In the genomic region with DNA sequence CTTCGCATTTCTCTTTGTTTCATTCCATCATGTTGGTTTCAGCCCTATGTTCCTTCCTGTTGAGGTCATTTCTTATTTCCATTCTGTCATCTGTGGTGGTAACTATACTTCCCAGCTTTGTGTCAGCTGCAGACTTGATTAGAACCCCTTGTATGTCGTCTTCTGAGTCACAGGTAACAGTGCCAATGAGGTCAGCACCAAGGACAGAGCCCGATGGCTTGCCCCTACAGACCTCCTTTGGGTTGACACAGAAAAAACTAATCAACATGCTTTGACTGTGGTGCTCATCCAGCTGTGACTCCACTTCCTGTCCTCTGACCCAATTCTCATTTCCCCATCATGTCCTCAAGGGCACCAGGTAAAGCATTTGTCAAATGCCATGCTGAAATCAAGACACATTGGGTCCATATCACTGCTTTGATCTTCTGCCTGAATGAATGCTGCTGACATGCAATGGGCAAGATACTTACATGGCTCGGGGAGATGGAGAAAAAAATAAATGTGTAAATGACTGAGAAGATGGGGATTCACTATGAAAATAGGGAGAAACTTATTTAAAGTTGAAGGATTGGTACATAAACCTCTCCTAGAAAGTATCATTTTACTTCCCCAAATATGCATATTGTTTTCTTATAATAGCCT, we compare ENCODE assay signal across 9 cellular contexts. TPM values are rescaled to one million over a fixed set of nuclear protein-coding genes. Genes with fewer than 3 reads are reported as not detected.
DNase-seq lines count a peak whose midpoint lies in the region; ATAC-seq lines count a peak whose summit lies in the region.
"Had no signal": no experiment of that assay in that cellular context is flagged by ENCODE, and none has a peak within 500 bp of the region (broad histone marks: within the 10 kb centered on the region; RNA-seq: fewer than 3 reads in every experiment).

No MANE protein-coding gene starts in this region.

- CTCF ChIA-PET in activated naive CD4-positive, alpha-beta T cell treated with anti-CD3 and anti-CD28 coated beads, Interleukin-2, amount 10 ng/mL, durations not matched to agents 7 days and 5 days (lab: Charles Lee) = interaction anchor here (0.6 kb wide), 1 partner anchor 15 kb away, joined by 3 read pairs; no protein-coding TSS in a partner anchor

- no peaks in the 10 kb centered on the region for H3K36me3 Mint-ChIP-seq in activated naive CD4-positive, alpha-beta T cell treated with anti-CD3 and anti-CD28 coated beads, Interleukin-2, amount 10 ng/mL, durations not matched to agents 7 days and 5 days

- no peak overlapping the region for H3K27ac Mint-ChIP-seq in activated naive CD4-positive, alpha-beta T cell treated with anti-CD3 and anti-CD28 coated beads, Interleukin-2, amount 10 ng/mL, durations not matched to agents 7 days and 5 days

- ATAC-seq in GM18868 (IDR thresholded peaks at IDR 0.05; ENCODE audit: unreplicated experiment) = no peak

- H3K4me1 Mint-ChIP-seq in activated naive CD4-positive, alpha-beta T cell treated with anti-CD3 and anti-CD28 coated beads, Interleukin-2, amount 10 ng/mL, durations not matched to agents 7 days and 5 days = no peaks in the 10 kb centered on the region

- H3K27me3 Mint-ChIP-seq in activated naive CD4-positive, alpha-beta T cell treated with anti-CD3 and anti-CD28 coated beads, Interleukin-2, amount 10 ng/mL, durations not matched to agents 7 days and 5 days = peaks cover 23% of the 10 kb centered on the region

- H3K9me3 Mint-ChIP-seq in activated naive CD4-positive, alpha-beta T cell treated with anti-CD3 and anti-CD28 coated beads, Interleukin-2, amount 10 ng/mL, durations not matched to agents 7 days and 5 days = no peaks in the 10 kb centered on the region

- DNase-seq in activated naive CD4-positive, alpha-beta T cell treated with anti-CD3 and anti-CD28 coated beads, Interleukin-2, amount 10 ng/mL, durations not matched to agents 7 days and 5 days = peak; percentile 54
- DNase-seq in activated naive CD4-positive, alpha-beta T cell (lab: John Stamatoyannopoulos, UW) = no peak
- DNase-seq in NAMALWA (ENCODE audit: low spot score) = peak; percentile 56
- DNase-seq in dermis blood vessel endothelial cell = peak; percentile 32
- peak; percentile 7 to 9 for DNase-seq in stimulated activated CD4-positive, alpha-beta T cell treated with anti-CD3 and anti-CD28 coated beads, Interleukin-2, amount 100 ng/mL, for 48 hours
- DNase-seq in activated CD4-positive, CD25-positive, alpha-beta regulatory T cell treated with anti-CD3 and anti-CD28 coated beads, Interleukin-2, amount 50 U/mL, for 72 hours = no peak
- no peak for DNase-seq in NCI-H748 treated with DMSO at 0.1 percent for 48 hours (lab: John Stamatoyannopoulos, UW)
- DNase-seq: Peyer's patch had no signal

- H3K4me3 Mint-ChIP-seq in activated naive CD4-positive, alpha-beta T cell treated with anti-CD3 and anti-CD28 coated beads, Interleukin-2, amount 10 ng/mL, durations not matched to agents 7 days and 5 days = no peak overlapping the region

RNA-seq across cellular contexts. Expression of a gene that starts 25.6 kb away (rescaled TPM):
- total RNA-seq in dermis blood vessel endothelial cell = 0.51 and 1.3 TPM in 2 replicates

Comparison
In these comparisons a context has a peak if more than half of its experiments do, and no peak if none do; other contexts are left out.
1. DNase-seq: peak in activated naive CD4-positive, alpha-beta T cell treated with anti-CD3 and anti-CD28 coated beads, Interleukin-2, amount 10 ng/mL, durations not matched to agents 7 days and 5 days (single experiment), NAMALWA (single experiment), dermis blood vessel endothelial cell (single experiment) and stimulated activated CD4-positive, alpha-beta T cell treated with anti-CD3 and anti-CD28 coated beads, Interleukin-2, amount 100 ng/mL, for 48 hours (2 of 2); none in activated naive CD4-positive, alpha-beta T cell (0 of 4), activated CD4-positive, CD25-positive, alpha-beta regulatory T cell treated with anti-CD3 and anti-CD28 coated beads, Interleukin-2, amount 50 U/mL, for 72 hours (single experiment) and NCI-H748 treated with DMSO at 0.1 percent for 48 hours (single experiment).